In the genomic region with DNA sequence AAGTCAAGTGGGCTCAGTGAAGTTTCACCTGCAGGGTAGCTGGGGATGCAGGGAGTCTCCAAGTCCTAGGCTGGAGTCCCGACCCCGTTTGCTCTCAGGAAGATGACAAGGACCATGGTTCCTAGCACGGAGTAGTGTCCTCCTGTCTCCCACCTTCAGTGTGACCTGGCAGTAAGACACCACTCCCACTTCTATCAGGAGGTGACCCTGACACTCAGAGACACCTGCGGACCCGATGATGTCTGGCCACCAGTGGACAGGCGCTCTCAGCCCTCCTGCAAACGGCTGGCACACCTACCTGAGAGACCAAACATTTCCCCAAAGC, we compare ENCODE assay signal across 8 cellular contexts. TPM values are rescaled to one million over a fixed set of nuclear protein-coding genes. Genes with fewer than 3 reads are reported as not detected.
DNase-seq lines count a peak whose midpoint lies in the region; ATAC-seq and TF ChIP-seq lines count a peak whose summit lies in the region.

No MANE protein-coding gene starts in this region.

- H3K4me2 ChIP-seq in PC-3 (ENCODE audit: low read length), result peak overlapping the region; percentile 90

- H3F3A ChIP-seq in PC-3 (ENCODE audit: low read length, unreplicated experiment), result no peaks in the 10 kb centered on the region

- ATAC-seq in PC-3 (no peak), GM21526 (IDR thresholded peaks at IDR 0.05; ENCODE audit: low FRiP score, unreplicated experiment) (no peak)

- POLR2A ChIA-PET in PC-3 (lab: Charles Lee; ENCODE audit: unreplicated experiment), result no interaction called here

- CTCF ChIA-PET in PC-3 (lab: Charles Lee), result interaction anchor here (0.7 to 0.9 kb wide), 2 partner anchors 98 to 161 kb away, joined by 3 to 4 read pairs; partner anchors contain the start of gene MRPL18

- H3K4me1 Mint-ChIP-seq in progenitor cell of endocrine pancreas (ENCODE audit: low read depth), result peaks cover 22% of the 10 kb centered on the region

- H3K36me3 Mint-ChIP-seq in progenitor cell of endocrine pancreas (ENCODE audit: insufficient read depth), result peaks cover 9% of the 10 kb centered on the region

- H2AFZ ChIP-seq in PC-3 (ENCODE audit: low read length), result peak overlapping the region; percentile 28; the same call in 1 of the 2 replicates

- DNase-seq in GM12865 (ENCODE audit: low read depth) (peak; percentile 14), PC-3 (no peak), epithelial cell of prostate (ENCODE audit: low read depth, low spot score) (no peak), progenitor cell of endocrine pancreas (ENCODE audit: low spot score, unreplicated experiment) (no peak), OCI-M2 (lab: John Stamatoyannopoulos, UW; ENCODE audit: unreplicated experiment) (no peak), activated gamma-delta T cell treated with Interleukin-2 at 50 U/mL for 16 hours (no peak), DMS153 treated with DMSO at 0.1 percent for 48 hours (lab: John Stamatoyannopoulos, UW; ENCODE audit: unreplicated experiment) (no peak)

- H3K36me3 ChIP-seq in PC-3 (ENCODE audit: low read depth, low read length), result peaks cover 3% of the 10 kb centered on the region; the same call in 1 of the 2 replicates

- no peaks in the 10 kb centered on the region for H3K27me3 Mint-ChIP-seq in progenitor cell of endocrine pancreas

- peak overlapping the region; percentile 85 for H3K9ac ChIP-seq in PC-3 (ENCODE audit: low read length)

- H3K4me3 Mint-ChIP-seq in progenitor cell of endocrine pancreas (ENCODE audit: low read depth), result peak overlapping the region; percentile 89

- TF ChIP-seq CTCF in GM12865 (IDR thresholded peaks at IDR 0.05; ENCODE audit: insufficient read depth, low read depth, low read length, missing control alignments) (no peak), PC-3 (conservative IDR thresholded peaks at IDR 0.05; ENCODE audit: low read depth, low read length) (no peak), progenitor cell of endocrine pancreas (IDR thresholded peaks at IDR 0.05; ENCODE audit: unreplicated experiment) (no peak)

- no peaks in the 10 kb centered on the region for H3K9me3 ChIP-seq in PC-3 (ENCODE audit: low read length)

- peaks cover 19% of the 10 kb centered on the region for H3K4me1 ChIP-seq in PC-3 (ENCODE audit: insufficient read depth, low read length)

- H4K20me1 ChIP-seq in PC-3 (ENCODE audit: low read length), result 0 out of 2 replicates have a peak, but pooled peaks cover 3% of the 10 kb centered on the region

- TSS peak; percentile 49 for BruUV-seq in PC-3 (replicated peaks; lab: Mats Ljungman, UMichigan)

- peaks cover 42% of the 10 kb centered on the region for H3K79me2 ChIP-seq in PC-3 (ENCODE audit: low read length)

- intact Hi-C loops in PC-3 (cut with micrococcal nuclease), result loop anchor here (1.0 to 2.0 kb wide), 4 partner anchors 34 to 161 kb away; partner anchors contain the start of gene TCP1

- peak overlapping the region; percentile 96 for H3K27ac Mint-ChIP-seq in progenitor cell of endocrine pancreas

- H3K27ac ChIP-seq in PC-3 (ENCODE audit: low read length) (no peak overlapping the region), epithelial cell of prostate (peak overlapping the region; percentile 80)

- no peaks in the 10 kb centered on the region for H3K27me3 ChIP-seq in PC-3 (ENCODE audit: low read length)

- no peaks in the 10 kb centered on the region for H3K9me2 ChIP-seq in PC-3 (replicated peaks; ENCODE audit: low read length)

- H3K4me3 ChIP-seq in GM12865 (ENCODE audit: low read depth, low read length) (peak overlapping the region; percentile 77), PC-3 (ENCODE audit: low read length) (peak overlapping the region; percentile 89)

- H3K9me3 Mint-ChIP-seq in progenitor cell of endocrine pancreas (ENCODE audit: low read depth), result no peaks in the 10 kb centered on the region

RNA-seq across cellular contexts. Expression of gene SOD2, which starts 1.1 kb away (rescaled TPM):
- total RNA-seq in PC-3 (2014; rRNA removed) (69.5 and 78.2 TPM in 2 replicates), progenitor cell of endocrine pancreas (64.8 and 68.9 TPM in 2 replicates)

RNA-seq across cellular contexts. Expression of gene WTAP, which starts 35.4 kb away (rescaled TPM):
- total RNA-seq in PC-3 (2014; rRNA removed), result 50.8 and 54.5 TPM in 2 replicates
- 126 and 131 TPM in 2 replicates for total RNA-seq in progenitor cell of endocrine pancreas
